In the genomic region with DNA sequence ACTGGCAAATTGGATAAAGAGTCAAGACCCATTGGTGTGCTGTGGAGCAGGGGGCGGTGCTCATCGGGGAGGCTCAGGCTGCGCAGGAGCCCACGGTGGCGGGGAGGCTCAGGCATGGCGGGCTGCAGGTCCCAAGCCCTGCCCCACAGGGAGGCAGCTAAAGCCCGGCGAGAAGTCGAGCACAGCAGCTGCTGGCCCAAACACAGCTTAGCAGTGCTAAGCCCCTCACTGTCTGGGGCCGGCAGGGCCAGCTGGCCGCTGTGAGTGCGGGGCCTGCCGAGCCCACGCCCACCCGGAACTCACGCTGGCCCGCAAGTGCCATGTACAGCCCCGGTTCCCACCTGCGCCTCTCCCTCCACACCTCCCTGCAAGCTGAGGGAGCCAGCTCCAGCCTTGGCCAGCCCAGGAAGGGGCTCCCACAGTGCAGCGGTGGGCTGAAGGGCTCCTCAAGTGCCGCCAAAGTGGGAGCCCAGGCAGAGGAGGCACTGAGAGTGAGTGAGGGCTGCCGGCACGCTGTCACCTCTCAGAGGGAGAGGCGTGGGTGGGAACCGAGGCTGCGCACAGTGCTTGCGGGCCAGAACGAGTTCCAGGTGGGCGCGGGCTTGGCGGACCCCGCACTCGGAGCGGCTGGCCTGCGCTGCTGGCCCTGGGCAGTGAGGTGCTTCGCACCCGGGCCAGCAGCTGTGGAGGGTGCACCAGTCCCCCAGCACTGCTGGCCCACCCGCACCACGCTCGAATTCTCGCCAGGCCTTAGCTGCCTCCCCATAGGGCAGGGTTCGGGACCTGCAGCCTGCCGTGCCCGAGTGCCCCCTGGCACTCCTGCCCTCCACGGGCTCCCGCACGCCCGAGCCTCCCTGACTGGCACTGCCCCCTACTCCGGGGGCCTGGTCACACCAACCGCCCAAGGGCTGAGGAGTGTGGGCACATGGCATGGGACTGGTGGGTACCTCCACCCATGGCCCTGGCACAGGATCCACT, we compare ENCODE assay signal across 23 cellular contexts.
"Had no signal": no experiment of that assay in that cellular context is flagged by ENCODE, and none has a peak within 500 bp of the region (broad histone marks: within the 10 kb centered on the region; RNA-seq: fewer than 3 reads in every experiment).

No MANE protein-coding gene starts in this region.

- H3K4me2 ChIP-seq: neural progenitor cell, smooth muscle cell had no signal

- FAIRE-seq: islet of Langerhans had no signal

- H3K27me3 ChIP-seq: heart left ventricle, neural progenitor cell, neutrophil, right lobe of liver, tibial nerve, vagina had no signal

- H3K36me3 ChIP-seq: neural progenitor cell, neutrophil, right lobe of liver, vagina had no signal

- H3K9ac ChIP-seq: neural progenitor cell, parathyroid adenoma had no signal

- H3K27ac ChIP-seq: heart left ventricle, neural progenitor cell, neutrophil, parathyroid adenoma, psoas muscle, right lobe of liver, tibial nerve, vagina had no signal

- ATAC-seq: mucosa of descending colon; naive thymus-derived CD4-positive, alpha-beta T cell; psoas muscle; stimulated activated naive B cell treated with anti-CD40 and anti-IgM and Interleukin-4, amounts not matched to agents 10 μg/mL and 1 μg/mL and 100 μg/mL, for 72 hours had no signal

- H3K4me3 ChIP-seq: heart left ventricle, lung, mucosa of descending colon, neural progenitor cell, psoas muscle, right lobe of liver, smooth muscle cell, tibial nerve, vagina had no signal

- DNase-seq: heart left ventricle; hypothalamus; midbrain; mucosa of descending colon; naive thymus-derived CD4-positive, alpha-beta T cell; nephron progenitor cell; occipital lobe; right lobe of liver; stimulated activated CD4-positive, alpha-beta T cell treated with anti-CD3 and anti-CD28 coated beads, Interleukin-12 subunit alpha, Interleukin-12 subunit beta, amount 100 ng/mL, for 4 hours; stimulated activated CD4-positive, alpha-beta T cell treated with anti-CD3 and anti-CD28 coated beads, Interleukin-15, amount 100 ng/mL, for 24 hours; stimulated activated CD4-positive, alpha-beta T cell treated with anti-CD3 and anti-CD28 coated beads, Interleukin-2, amount 100 ng/mL, for 24 hours; stimulated activated CD4-positive, alpha-beta T cell treated with anti-CD3 and anti-CD28 coated beads, Interleukin-4, amount 100 ng/mL, for 1 hour; stimulated activated naive B cell treated with anti-CD40 and anti-IgM and Interleukin-4, amounts not matched to agents 10 μg/mL and 1 μg/mL and 100 μg/mL, for 72 hours; substantia nigra had no signal

- H3K4me1 ChIP-seq: neural progenitor cell, parathyroid adenoma, psoas muscle, right lobe of liver, vagina had no signal

- H3K79me2 ChIP-seq: parathyroid adenoma had no signal

- H2AFZ ChIP-seq: neural progenitor cell, parathyroid adenoma had no signal

- H3K9me3 ChIP-seq: heart left ventricle, neutrophil, psoas muscle, right lobe of liver, tibial nerve, vagina had no signal
